In the genomic region with DNA sequence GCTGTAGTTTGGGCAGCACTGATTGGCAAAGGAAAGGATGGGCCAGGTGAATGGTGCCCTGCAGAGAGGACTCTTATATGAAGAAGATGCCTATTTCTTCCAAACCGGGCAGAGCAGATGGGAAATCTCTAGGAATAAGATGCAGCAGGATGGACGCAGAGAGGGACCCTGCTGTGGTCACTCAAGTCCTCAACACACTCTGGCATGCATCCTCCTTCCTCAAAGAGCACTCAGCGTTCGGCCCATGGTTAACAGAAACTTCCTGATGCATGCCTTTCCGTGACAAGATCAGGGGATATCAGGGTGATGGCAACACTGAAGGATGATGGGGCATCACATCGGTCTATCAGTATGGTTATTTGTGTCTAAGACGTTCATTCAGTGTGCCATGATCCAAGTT, we compare ENCODE assay signal across 20 cellular contexts.
"Had no signal": no experiment of that assay in that cellular context is flagged by ENCODE, and none has a peak within 500 bp of the region (broad histone marks: within the 10 kb centered on the region; RNA-seq: fewer than 3 reads in every experiment).

No MANE protein-coding gene starts in this region.

- H3K4me1 Mint-ChIP-seq: IgD-negative memory B cell had no signal

- ATAC-seq: K562 had no signal

- H3K27ac Mint-ChIP-seq: IgD-negative memory B cell had no signal

- H3K4me3 Mint-ChIP-seq: IgD-negative memory B cell had no signal

- FAIRE-seq: K562, RCC 7860 had no signal

- H3K4me3 ChIP-seq: K562 had no signal

- H3K36me3 Mint-ChIP-seq: IgD-negative memory B cell had no signal

- DNase-seq: Kasumi-1, MM.1S, NCI-H1092 treated with DMSO at 0.1 percent for 48 hours, NCI-H1436, NCI-H187, NCI-H2029, NCI-H2081 treated with DMSO at 0.1 percent for 48 hours, NCI-H2171, NCI-H226, NCI-H446, NCI-H510A, NCI-H524 treated with DMSO at 0.1 percent for 48 hours, NCI-H69, NCI-H774, RPMI8226, SHP77, SK-N-SH had no signal
